8 cellular contexts compared by ENCODE assay signal in the genomic region with DNA sequence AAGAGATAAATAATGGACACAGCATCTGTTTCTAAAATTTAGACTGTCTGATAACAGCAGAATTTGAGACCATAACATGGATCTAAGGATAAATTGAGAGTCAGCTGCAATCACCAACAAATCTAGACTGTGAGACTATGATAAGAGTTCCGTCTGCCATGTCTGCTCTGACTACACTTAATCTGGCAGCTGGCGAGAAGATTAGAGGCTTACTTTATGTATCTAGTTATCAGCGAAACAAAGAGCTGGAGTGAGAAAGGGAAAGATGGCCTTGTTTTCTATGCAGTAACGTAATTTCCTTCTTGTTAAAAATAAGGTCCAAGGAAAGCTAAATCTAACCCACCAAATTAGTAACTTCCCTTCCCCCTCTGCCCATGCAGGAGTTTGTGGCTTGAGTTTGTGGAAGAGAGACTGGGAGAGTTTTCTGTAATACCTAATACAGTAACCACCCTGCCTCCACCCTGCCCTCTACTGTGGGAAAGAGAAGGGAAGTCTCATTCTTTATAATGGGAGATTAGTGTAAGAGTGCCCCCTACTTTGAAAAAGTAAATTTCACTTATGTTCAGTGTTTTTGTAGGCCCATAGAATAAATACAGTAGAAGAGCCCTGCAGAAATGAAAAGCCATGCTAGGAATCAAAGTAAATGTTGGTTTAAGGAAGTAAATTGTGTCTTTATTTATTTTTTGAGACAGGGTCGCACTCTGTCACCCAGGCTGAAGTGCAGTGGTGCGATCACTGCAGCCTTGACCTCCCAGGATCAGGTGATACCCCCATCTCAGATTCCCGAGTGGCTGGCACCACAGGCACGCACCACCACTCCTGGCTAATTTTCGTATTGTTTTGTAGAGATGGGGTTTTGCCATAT. TPM values are rescaled to one million over a fixed set of nuclear protein-coding genes. Genes with fewer than 3 reads are reported as not detected.
DNase-seq lines count a peak whose midpoint lies in the region; ATAC-seq, FAIRE-seq and TF ChIP-seq lines count a peak whose summit lies in the region.

No MANE protein-coding gene starts in this region.

- H3K4me3 Mint-ChIP-seq in activated T-cell treated with anti-CD3 and anti-CD28 coated beads, Interleukin-2, amount 50 U/mL, for 4 hours = no peak overlapping the region

- ATAC-seq in activated T-cell treated with anti-CD3 and anti-CD28 coated beads, Interleukin-2, amount 50 U/mL, for 4 hours = peak in 1 of 2 donors; percentile 29
- ATAC-seq in HG02763 (IDR thresholded peaks at IDR 0.05; ENCODE audit: unreplicated experiment) (peak; percentile 52), GM21825 (IDR thresholded peaks at IDR 0.05; ENCODE audit: unreplicated experiment) (no peak)

- peaks cover 75% of the 10 kb centered on the region for H3K4me1 Mint-ChIP-seq in activated T-cell treated with anti-CD3 and anti-CD28 coated beads, Interleukin-2, amount 50 U/mL, for 4 hours (ENCODE audit: low read depth)

- TF ChIP-seq CTCF in bronchial epithelial cell (IDR thresholded peaks at IDR 0.05; ENCODE audit: insufficient read depth, low read length, severe bottlenecking) = peak; percentile 18
- peak in 4 of 6 experiments; percentile 30 to 53 (median 45) for TF ChIP-seq CTCF in thyroid gland (IDR thresholded peaks at IDR 0.05)

- intact Hi-C loops in thyroid gland (cut with DNase I) = no loop called here

- WGBS in thyroid gland, 2 donors = 92% methylated on average over 9 of the region's 9 CpGs

- H3K9me3 Mint-ChIP-seq in activated T-cell treated with anti-CD3 and anti-CD28 coated beads, Interleukin-2, amount 50 U/mL, for 4 hours = no peaks in the 10 kb centered on the region

- H3K27me3 Mint-ChIP-seq in activated T-cell treated with anti-CD3 and anti-CD28 coated beads, Interleukin-2, amount 50 U/mL, for 4 hours (ENCODE audit: low read depth) = no peaks in the 10 kb centered on the region

- DNase-seq in activated T-cell treated with anti-CD3 and anti-CD28 coated beads, Interleukin-2, amount 50 U/mL, for 4 hours = peak; percentile 31
- no peak for DNase-seq in activated T-cell treated with anti-CD3 and anti-CD28 coated beads, Interleukin-2, amount 50 U/mL, for 1 hour
- DNase-seq in RPMI8226 (peak; percentile 67), bronchial epithelial cell (ENCODE audit: low read depth) (peak; percentile 41), kidney tubule cell (ENCODE audit: low spot score) (peak; percentile 60), thyroid gland (peak; percentile 25 to 26)

- H3K4me3 ChIP-seq in bronchial epithelial cell (ENCODE audit: low read depth, low read length) (no peak overlapping the region), thyroid gland (replicated peaks in 1 of 3) (no peak overlapping the region)

- no peak overlapping the region for H3K27ac ChIP-seq in thyroid gland

- no peak for TF ChIP-seq POLR2A in thyroid gland (IDR thresholded peaks at IDR 0.05)

- H3K36me3 ChIP-seq in bronchial epithelial cell (ENCODE audit: control insufficient read depth, insufficient read depth, low read length) (no peaks in the 10 kb centered on the region), thyroid gland (no peaks in the 10 kb centered on the region)

- peaks cover 4 to 35% of the 10 kb centered on the region in 2 donors for H3K4me1 ChIP-seq in thyroid gland

- H3K9me3 ChIP-seq in thyroid gland = no peaks in the 10 kb centered on the region

- peaks cover 11% of the 10 kb centered on the region for H3K36me3 Mint-ChIP-seq in activated T-cell treated with anti-CD3 and anti-CD28 coated beads, Interleukin-2, amount 50 U/mL, for 4 hours (ENCODE audit: insufficient read depth)

- no peak for FAIRE-seq in bronchial epithelial cell (lab: Jason Lieb, UNC)

- H3K27me3 ChIP-seq in bronchial epithelial cell (ENCODE audit: control insufficient read depth, insufficient read depth, low read length) = no peaks in the 10 kb centered on the region
- H3K27me3 ChIP-seq in thyroid gland = no peaks in the 10 kb centered on the region

RNA-seq across cellular contexts. Expression of gene EML4, which starts 27.5 kb away (rescaled TPM):
- total RNA-seq in activated T-cell treated with anti-CD3 and anti-CD28 coated beads, Interleukin-2, amount 50 U/mL, for 4 hours = 10 to 100 TPM; 57.1 to 60.0 (median 58.2) TPM
- total RNA-seq in bronchial epithelial cell (26.3 and 31.9 TPM in 2 replicates), thyroid gland (10 to 100 TPM; 52.5 to 67.2 (median 64.7) TPM)
